In genomic region chr5:8700691-8701090, GRCh38 we compare ENCODE assay signal across 15 cellular contexts.
DNase-seq lines count a peak whose midpoint lies in the region; ATAC-seq and TF ChIP-seq lines count a peak whose summit lies in the region.
"Had no signal": no experiment of that assay in that cellular context is flagged by ENCODE, and none has a peak within 500 bp of the region (broad histone marks: within the 10 kb centered on the region; RNA-seq: fewer than 3 reads in every experiment).

No MANE protein-coding gene starts in this region.

- no peaks in the 10 kb centered on the region for H4K20me1 ChIP-seq in fibroblast of lung (ENCODE audit: control insufficient read depth, extremely low read depth, insufficient read depth, low read length)

- no peak overlapping the region for H3K9ac ChIP-seq in fibroblast of lung (ENCODE audit: insufficient read depth, low read length)

- H3K9me3 ChIP-seq in fibroblast of lung (ENCODE audit: control insufficient read depth, insufficient read depth, low read depth, low read length) (no peaks in the 10 kb centered on the region), lower lobe of right lung (no peaks in the 10 kb centered on the region), upper lobe of right lung (no peaks in the 10 kb centered on the region)
- H3K9me3 ChIP-seq: HAP-1 had no signal

- H3K27me3 ChIP-seq in fibroblast of lung (ENCODE audit: control insufficient read depth, insufficient read depth, low read length) (no peaks in the 10 kb centered on the region), lower lobe of right lung (ENCODE audit: low read depth) (no peaks in the 10 kb centered on the region), upper lobe of right lung (no peaks in the 10 kb centered on the region)

- H3K4me1 ChIP-seq in fibroblast of lung (ENCODE audit: control insufficient read depth, extremely low read depth, insufficient read depth, low read length): peaks cover 6% of the 10 kb centered on the region
- H3K4me1 ChIP-seq in lower lobe of right lung: no peaks in the 10 kb centered on the region
- H3K4me1 ChIP-seq in upper lobe of right lung: no peaks in the 10 kb centered on the region
- H3K4me1 ChIP-seq: HAP-1 had no signal

- H2AFZ ChIP-seq in fibroblast of lung (ENCODE audit: low read length): peak overlapping the region; percentile 33

- intact Hi-C loops in lower lobe of right lung (cut with DNase I): no loop called here
- intact Hi-C loops in upper lobe of right lung (cut with DNase I): no loop called here

- no peaks in the 10 kb centered on the region for H3K36me3 ChIP-seq in fibroblast of lung (ENCODE audit: control insufficient read depth, insufficient read depth, low read length)
- H3K36me3 ChIP-seq in lower lobe of right lung: no peaks in the 10 kb centered on the region
- H3K36me3 ChIP-seq in upper lobe of right lung: no peaks in the 10 kb centered on the region
- H3K36me3 ChIP-seq: HAP-1 had no signal

- H3K4me3 ChIP-seq in fibroblast of lung (replicated peaks in 1 of 4; ENCODE audit: control extremely low read depth in 1 of 4, insufficient read depth in 1 of 4, low read depth in 3 of 4, low read length in 4 of 4): peak overlapping the region in 2 of 4 experiments; percentile 12
- no peak overlapping the region for H3K4me3 ChIP-seq in lower lobe of right lung
- H3K4me3 ChIP-seq in upper lobe of right lung: no peak overlapping the region
- H3K4me3 ChIP-seq: HAP-1 had no signal

- H3K27ac ChIP-seq in fibroblast of lung (ENCODE audit: insufficient read depth, low read length): peak overlapping the region; percentile 44
- peak overlapping the region; percentile 20 for H3K27ac ChIP-seq in lower lobe of right lung
- H3K27ac ChIP-seq in upper lobe of right lung: peak overlapping the region; percentile 66

- no peaks in the 10 kb centered on the region for H3K79me2 ChIP-seq in fibroblast of lung (ENCODE audit: control insufficient read depth, insufficient read depth, low read length)

- TF ChIP-seq CTCF in fibroblast of lung (conservative IDR thresholded peaks at IDR 0.05 in 1 of 2, IDR thresholded peaks at IDR 0.05 in 1 of 2; ENCODE audit: low read depth in 1 of 2, low read length in 2 of 2): no peak
- TF ChIP-seq CTCF in lower lobe of right lung (IDR thresholded peaks at IDR 0.05): no peak
- no peak for TF ChIP-seq CTCF in upper lobe of right lung (IDR thresholded peaks at IDR 0.05)

- H3K4me2 ChIP-seq in fibroblast of lung (ENCODE audit: extremely low read depth, insufficient read depth, low read length): peak overlapping the region; percentile 75

- peak; percentile 11 for DNase-seq in HCEC 1CT
- DNase-seq in fibroblast of lung (ENCODE audit: low read depth in 2 of 2): peak in 1 of 2 donors; percentile 84
- DNase-seq in lower lobe of right lung: no peak
- no peak for DNase-seq in upper lobe of right lung
- DNase-seq in DMS153 treated with DMSO at 0.1 percent for 48 hours (lab: John Stamatoyannopoulos, UW; ENCODE audit: unreplicated experiment): no peak
- DNase-seq: CD8-positive, alpha-beta T cell; COR-L47; DMS153; DND-41; GDM1; HFFc6; KG1 had no signal

- ATAC-seq in lower lobe of right lung: no peak
- no peak for ATAC-seq in upper lobe of right lung
- no peak for ATAC-seq in HG02610 (IDR thresholded peaks at IDR 0.05; ENCODE audit: unreplicated experiment)
- ATAC-seq in HG03565 (IDR thresholded peaks at IDR 0.05; ENCODE audit: unreplicated experiment): no peak
- ATAC-seq: CD8-positive, alpha-beta T cell had no signal
